In the genomic region with DNA sequence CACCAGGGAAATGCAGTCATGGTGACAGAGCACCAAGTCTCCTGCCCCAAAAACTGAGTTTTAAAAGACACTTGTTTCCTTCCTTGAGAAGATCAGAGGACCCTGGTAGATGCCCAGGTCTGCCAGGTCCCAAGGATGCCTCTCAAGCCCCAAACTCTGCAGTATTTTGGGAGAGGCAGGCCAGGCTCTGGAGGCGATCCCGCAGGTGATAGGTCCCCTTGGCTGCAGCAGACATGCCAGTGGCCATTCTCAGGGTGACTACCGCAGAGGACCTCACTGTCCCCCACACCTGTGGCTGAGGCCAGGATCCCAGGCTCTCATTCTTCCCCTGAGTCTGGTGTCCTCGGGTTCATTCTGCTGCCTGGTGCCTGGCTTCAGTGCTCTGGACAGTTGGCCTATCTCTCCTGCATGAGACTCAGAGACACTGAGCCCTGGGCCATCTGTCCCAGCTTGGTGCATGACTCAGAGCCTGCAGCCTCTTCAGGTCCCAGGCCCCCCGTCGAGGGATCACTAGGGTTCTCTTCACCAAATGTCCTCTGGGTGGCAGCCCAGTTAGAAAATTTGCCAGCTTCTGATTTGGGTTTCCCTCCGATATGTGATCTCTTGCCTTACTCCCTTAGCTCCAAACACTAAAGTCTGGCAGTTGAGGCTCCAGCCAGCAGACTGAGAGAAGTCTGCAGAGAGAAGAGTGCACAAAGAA, we compare ENCODE assay signal across 8 cellular contexts. TPM values are rescaled to one million over a fixed set of nuclear protein-coding genes. Genes with fewer than 3 reads are reported as not detected.
DNase-seq lines count a peak whose midpoint lies in the region; ATAC-seq and TF ChIP-seq lines count a peak whose summit lies in the region.

No MANE protein-coding gene starts in this region.

- peak; percentile 38 to 81 for ATAC-seq in left cardiac atrium
- ATAC-seq in activated CD4-positive, CD25-positive, alpha-beta regulatory T cell treated with anti-CD3 and anti-CD28 coated beads, Interleukin-2, amount 50 U/mL, for 24 hours = no peak

- no peaks in the 10 kb centered on the region for H3K27me3 ChIP-seq in SJSA1 (replicated peaks)

- H3K9me3 ChIP-seq in SJSA1 (replicated peaks) = no peaks in the 10 kb centered on the region

- intact Hi-C loops in left cardiac atrium (cut with DNase I) = no loop called here

- peak; percentile 46 for TF ChIP-seq CTCF in HFF-Myc (IDR thresholded peaks at IDR 0.05; ENCODE audit: low read depth, low read length, missing control alignments)

- no peaks in the 10 kb centered on the region for H3K36me3 ChIP-seq in SJSA1

- H3K4me3 ChIP-seq in HFF-Myc (replicated peaks; ENCODE audit: low read depth, low read length) (no peak overlapping the region), SJSA1 (no peak overlapping the region)

- H3K27ac ChIP-seq in SJSA1 = no peak overlapping the region

- no peaks in the 10 kb centered on the region; the same call in 1 of the 2 replicates for H3K4me1 ChIP-seq in SJSA1 (replicated peaks)

- DNase-seq in AG08395 (ENCODE audit: low spot score) (peak; percentile 76), HFF-Myc (ENCODE audit: extremely low read depth, low read depth) (no peak), SJSA1 (ENCODE audit: low read depth in 1 of 2, low spot score in 2 of 2) (peak; percentile 48 to 80), left cardiac atrium (peak; percentile 49), HuH-7.5 (ENCODE audit: low spot score) (no peak), NCI-H748 (lab: John Stamatoyannopoulos, UW; ENCODE audit: unreplicated experiment) (no peak)
- DNase-seq in activated effector memory CD4-positive, alpha-beta T cell treated with Interleukin-2 at 50 U/mL for 16 hours = no peak

RNA-seq across cellular contexts. Expression of a gene that starts 59.7 kb away (rescaled TPM):
- 0.22 and 2.0 TPM in 2 replicates for total RNA-seq in SJSA1 (2014; rRNA removed; shearing (Covaris generic))
- 10 to 100 TPM; 10.0 to 11.2 TPM for total RNA-seq in left cardiac atrium

Comparison
In these comparisons a context has a peak if more than half of its experiments do, and no peak if none do; other contexts are left out.
1. DNase-seq: peak in AG08395 (single experiment), SJSA1 (2 of 2) and left cardiac atrium (single experiment); none in HFF-Myc (single experiment), activated effector memory CD4-positive, alpha-beta T cell treated with Interleukin-2 at 50 U/mL for 16 hours (single experiment), HuH-7.5 (single experiment) and NCI-H748 (single experiment).
2. ATAC-seq: peak in left cardiac atrium (2 of 2); none in activated CD4-positive, CD25-positive, alpha-beta regulatory T cell treated with anti-CD3 and anti-CD28 coated beads, Interleukin-2, amount 50 U/mL, for 24 hours (0 of 2).